Comparison of ENCODE assay signal across 9 cellular contexts in genomic region chr1:211329764-211330201, GRCh38. TPM values are rescaled to one million over a fixed set of nuclear protein-coding genes. Genes with fewer than 3 reads are reported as not detected.
DNase-seq lines count a peak whose midpoint lies in the region; ATAC-seq, FAIRE-seq and TF ChIP-seq lines count a peak whose summit lies in the region.
"Had no signal": no experiment of that assay in that cellular context is flagged by ENCODE, and none has a peak within 500 bp of the region (broad histone marks: within the 10 kb centered on the region; RNA-seq: fewer than 3 reads in every experiment).

No MANE protein-coding gene starts in this region.

- peak overlapping the region; percentile 81 to 98 for H3K27ac Mint-ChIP-seq in effector memory CD8-positive, alpha-beta T cell

- peak overlapping the region; percentile 94 to 96 for H3K4me3 Mint-ChIP-seq in effector memory CD8-positive, alpha-beta T cell

- DNase-seq in GM12892 (ENCODE audit: insufficient read length) (no peak), GOT3 (lab: John Stamatoyannopoulos, UW) (no peak), cortex of kidney (lab: John Stamatoyannopoulos, UW) (no peak), NCI-H82 treated with DMSO at 0.1 percent for 48 hours (lab: John Stamatoyannopoulos, UW; ENCODE audit: unreplicated experiment) (no peak)
- DNase-seq in effector memory CD8-positive, alpha-beta T cell = no peak
- DNase-seq in activated CD4-positive, CD25-positive, alpha-beta regulatory T cell treated with anti-CD3 and anti-CD28 coated beads, Interleukin-2, amount 50 U/mL, for 72 hours = no peak
- DNase-seq: left ventricle myocardium inferior had no signal

- TF ChIP-seq POLR2A in GM12892 (IDR thresholded peaks at IDR 0.05; ENCODE audit: low read depth, low read length) = no peak

- H3K4me1 Mint-ChIP-seq in effector memory CD8-positive, alpha-beta T cell (ENCODE audit: low read depth in 2 of 2) = peaks cover 72 to 77% of the 10 kb centered on the region in 2 donors

- H3K9me3 Mint-ChIP-seq in effector memory CD8-positive, alpha-beta T cell = no peaks in the 10 kb centered on the region

- no peaks in the 10 kb centered on the region for H3K27me3 Mint-ChIP-seq in effector memory CD8-positive, alpha-beta T cell

- peak; percentile 50 for ATAC-seq in GM21367 (IDR thresholded peaks at IDR 0.05; ENCODE audit: unreplicated experiment)
- peak; percentile 47 for ATAC-seq in HG03520 (IDR thresholded peaks at IDR 0.05; ENCODE audit: unreplicated experiment)
- peak; percentile 9 for ATAC-seq in effector memory CD8-positive, alpha-beta T cell (replicated peaks)

- peak; percentile 82 for FAIRE-seq in GM12892 (lab: Jason Lieb, UNC)

- H3K36me3 Mint-ChIP-seq in effector memory CD8-positive, alpha-beta T cell (ENCODE audit: insufficient read depth) = peaks cover 28% of the 10 kb centered on the region

RNA-seq across cellular contexts. Expression of gene TRAF5, which starts 3.1 kb away (rescaled TPM):
- polyA plus RNA-seq in GM12892 (2012; ENCODE audit: missing spikeins) = 28.9 TPM
